15 cellular contexts compared by ENCODE assay signal in genomic region chr11:75150879-75151278, GRCh38. TPM values are rescaled to one million over a fixed set of nuclear protein-coding genes. Genes with fewer than 3 reads are reported as not detected.
A peak's percentile ranks its signal among the peaks of the same experiment; 100 is the strongest.
DNase-seq lines count a peak whose midpoint lies in the region; ATAC-seq and TF ChIP-seq lines count a peak whose summit lies in the region.
"Had no signal": no experiment of that assay in that cellular context is flagged by ENCODE, and none has a peak within 500 bp of the region (broad histone marks: within the 10 kb centered on the region; RNA-seq: fewer than 3 reads in every experiment).

A gene with protein sequence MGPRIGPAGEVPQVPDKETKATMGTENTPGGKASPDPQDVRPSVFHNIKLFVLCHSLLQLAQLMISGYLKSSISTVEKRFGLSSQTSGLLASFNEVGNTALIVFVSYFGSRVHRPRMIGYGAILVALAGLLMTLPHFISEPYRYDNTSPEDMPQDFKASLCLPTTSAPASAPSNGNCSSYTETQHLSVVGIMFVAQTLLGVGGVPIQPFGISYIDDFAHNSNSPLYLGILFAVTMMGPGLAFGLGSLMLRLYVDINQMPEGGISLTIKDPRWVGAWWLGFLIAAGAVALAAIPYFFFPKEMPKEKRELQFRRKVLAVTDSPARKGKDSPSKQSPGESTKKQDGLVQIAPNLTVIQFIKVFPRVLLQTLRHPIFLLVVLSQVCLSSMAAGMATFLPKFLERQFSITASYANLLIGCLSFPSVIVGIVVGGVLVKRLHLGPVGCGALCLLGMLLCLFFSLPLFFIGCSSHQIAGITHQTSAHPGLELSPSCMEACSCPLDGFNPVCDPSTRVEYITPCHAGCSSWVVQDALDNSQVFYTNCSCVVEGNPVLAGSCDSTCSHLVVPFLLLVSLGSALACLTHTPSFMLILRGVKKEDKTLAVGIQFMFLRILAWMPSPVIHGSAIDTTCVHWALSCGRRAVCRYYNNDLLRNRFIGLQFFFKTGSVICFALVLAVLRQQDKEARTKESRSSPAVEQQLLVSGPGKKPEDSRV (plus strand): TSS chr11:75151107. CDS start chr11:75151382, 275 bp downstream.

- H3K27ac ChIP-seq in caudate nucleus (ENCODE audit: low read depth, low read length) (peak within 1 kb of the TSS; percentile 83), left ventricle myocardium inferior (replicated peaks) (peak within 1 kb of the TSS; percentile 75), tibial artery (no peak within 1 kb of the TSS)

- no peak within 1 kb of the TSS for H3K4me3 Mint-ChIP-seq in neural crest cell
- H3K4me3 Mint-ChIP-seq in activated T-cell treated with anti-CD3 and anti-CD28 coated beads, Interleukin-2, amount 50 U/mL, for 4 hours, result no peak within 1 kb of the TSS
- H3K4me3 Mint-ChIP-seq: activated CD4-positive, alpha-beta T cell treated with anti-CD3 and anti-CD28 coated beads for 36 hours had no signal

- H3K27me3 Mint-ChIP-seq in neural crest cell (ENCODE audit: low read depth), result no peaks in the 10 kb centered on the region
- H3K27me3 Mint-ChIP-seq in activated T-cell treated with anti-CD3 and anti-CD28 coated beads, Interleukin-2, amount 50 U/mL, for 4 hours (ENCODE audit: low read depth), result peaks cover 11% of the 10 kb centered on the region

- H3K27me3 ChIP-seq in left ventricle myocardium inferior (ENCODE audit: low read depth) (no peaks in the 10 kb centered on the region), tibial artery (peaks cover 0 to 12% of the 10 kb centered on the region in 2 donors)

- TF ChIP-seq CTCF in left ventricle myocardium inferior (IDR thresholded peaks at IDR 0.05; ENCODE audit: borderline replicate concordance), result no peak
- TF ChIP-seq CTCF in neural crest cell (conservative IDR thresholded peaks at IDR 0.05), result no peak
- no peak for TF ChIP-seq CTCF in tibial artery (IDR thresholded peaks at IDR 0.05)

- H3K9me3 ChIP-seq in left ventricle myocardium inferior (replicated peaks) (no peaks in the 10 kb centered on the region), tibial artery (no peaks in the 10 kb centered on the region)
- H3K9me3 ChIP-seq: HAP-1 had no signal

- no peaks in the 10 kb centered on the region for H3K36me3 ChIP-seq in left ventricle myocardium inferior
- H3K36me3 ChIP-seq in tibial artery, result no peaks in the 10 kb centered on the region
- H3K36me3 ChIP-seq: HAP-1 had no signal

- H3K4me3 ChIP-seq in left ventricle myocardium inferior (peak within 1 kb of the TSS; percentile 63), tibial artery (peak within 1 kb of the TSS; percentile 33 to 41)
- H3K4me3 ChIP-seq: HAP-1 had no signal

- H3K36me3 Mint-ChIP-seq in neural crest cell (ENCODE audit: low read depth), result no peaks in the 10 kb centered on the region
- no peaks in the 10 kb centered on the region for H3K36me3 Mint-ChIP-seq in activated T-cell treated with anti-CD3 and anti-CD28 coated beads, Interleukin-2, amount 50 U/mL, for 4 hours (ENCODE audit: insufficient read depth)
- H3K36me3 Mint-ChIP-seq: IgD-negative memory B cell had no signal

- no peaks in the 10 kb centered on the region for H3K9me3 Mint-ChIP-seq in neural crest cell
- no peaks in the 10 kb centered on the region for H3K9me3 Mint-ChIP-seq in activated T-cell treated with anti-CD3 and anti-CD28 coated beads, Interleukin-2, amount 50 U/mL, for 4 hours
- H3K9me3 Mint-ChIP-seq: IgD-negative memory B cell had no signal

- peak within 1 kb of the TSS; percentile 52 for H3K27ac Mint-ChIP-seq in neural crest cell (ENCODE audit: unreplicated experiment)
- H3K27ac Mint-ChIP-seq: activated CD4-positive, alpha-beta T cell treated with anti-CD3 and anti-CD28 coated beads for 36 hours; IgD-negative memory B cell had no signal

- DNase-seq in caudate nucleus (lab: John Stamatoyannopoulos, UW) (peak in 1 of 61 donors; percentile 6), left ventricle myocardium inferior (peak; percentile 52), neural crest cell (ENCODE audit: low read depth, low spot score) (no peak), tibial artery (peak in 1 of 2 donors; percentile 49), GOT3 (lab: John Stamatoyannopoulos, UW) (no peak), activated T-cell treated with anti-CD3 and anti-CD28 coated beads for 4 hours (no peak)
- no peak for DNase-seq in activated T-cell treated with anti-CD3 and anti-CD28 coated beads, Interleukin-2, amount 50 U/mL, for 4 hours
- DNase-seq: activated CD4-positive, alpha-beta T cell treated with anti-CD3 and anti-CD28 coated beads for 36 hours; activated gamma-delta T cell treated with Interleukin-2 at 50 U/mL for 16 hours; Calu3; NCI-H187 had no signal

- intact Hi-C loops in left ventricle myocardium inferior (cut with micrococcal nuclease) (no loop called here), tibial artery (cut with DNase I; ENCODE audit: low total_unique reads) (no loop called here)

- no peak for ATAC-seq in activated T-cell treated with anti-CD3 and anti-CD28 coated beads, Interleukin-2, amount 50 U/mL, for 4 hours
- ATAC-seq in GM21576 (IDR thresholded peaks at IDR 0.05; ENCODE audit: unreplicated experiment), result no peak
- ATAC-seq: activated CD4-positive, alpha-beta T cell treated with anti-CD3 and anti-CD28 coated beads for 36 hours; SK-N-SH treated with all-trans-retinoic acid at 6 μM for 48 hours had no signal

- H3K4me1 ChIP-seq in left ventricle myocardium inferior (peaks cover 62% of the 10 kb centered on the region), tibial artery (no peaks in the 10 kb centered on the region)
- H3K4me1 ChIP-seq: HAP-1 had no signal

- peaks cover 6% of the 10 kb centered on the region for H3K4me1 Mint-ChIP-seq in neural crest cell
- H3K4me1 Mint-ChIP-seq in activated T-cell treated with anti-CD3 and anti-CD28 coated beads, Interleukin-2, amount 50 U/mL, for 4 hours (ENCODE audit: low read depth), result no peaks in the 10 kb centered on the region
- H3K4me1 Mint-ChIP-seq: IgD-negative memory B cell had no signal

RNA-seq across cellular contexts. Expression of the gene that starts here (rescaled TPM):
- 22.7 TPM for total RNA-seq in left ventricle myocardium inferior
- total RNA-seq in neural crest cell, result not detected in 2 replicates
- total RNA-seq in activated T-cell treated with anti-CD3 and anti-CD28 coated beads, Interleukin-2, amount 50 U/mL, for 4 hours, result under 1 TPM; 0.18 to 0.30 (median 0.18) TPM
- total RNA-seq: activated CD4-positive, alpha-beta T cell treated with anti-CD3 and anti-CD28 coated beads for 36 hours had no signal

Comparison
In these comparisons a context has a peak if more than half of its experiments do, and no peak if none do; other contexts are left out.
1. RNA of the gene that starts here (total RNA-seq): 22.7 TPM in left ventricle myocardium inferior (single experiment); 0.18 to 0.30 TPM in activated T-cell treated with anti-CD3 and anti-CD28 coated beads, Interleukin-2, amount 50 U/mL, for 4 hours and not detected in neural crest cell; every median in the first group is over 10 times any median in the second.
2. H3K27ac ChIP-seq: peak in caudate nucleus (single experiment) and left ventricle myocardium inferior (single experiment); none in tibial artery (0 of 2).